Comparison of ENCODE assay signal across 1 cellular context in the genomic region with DNA sequence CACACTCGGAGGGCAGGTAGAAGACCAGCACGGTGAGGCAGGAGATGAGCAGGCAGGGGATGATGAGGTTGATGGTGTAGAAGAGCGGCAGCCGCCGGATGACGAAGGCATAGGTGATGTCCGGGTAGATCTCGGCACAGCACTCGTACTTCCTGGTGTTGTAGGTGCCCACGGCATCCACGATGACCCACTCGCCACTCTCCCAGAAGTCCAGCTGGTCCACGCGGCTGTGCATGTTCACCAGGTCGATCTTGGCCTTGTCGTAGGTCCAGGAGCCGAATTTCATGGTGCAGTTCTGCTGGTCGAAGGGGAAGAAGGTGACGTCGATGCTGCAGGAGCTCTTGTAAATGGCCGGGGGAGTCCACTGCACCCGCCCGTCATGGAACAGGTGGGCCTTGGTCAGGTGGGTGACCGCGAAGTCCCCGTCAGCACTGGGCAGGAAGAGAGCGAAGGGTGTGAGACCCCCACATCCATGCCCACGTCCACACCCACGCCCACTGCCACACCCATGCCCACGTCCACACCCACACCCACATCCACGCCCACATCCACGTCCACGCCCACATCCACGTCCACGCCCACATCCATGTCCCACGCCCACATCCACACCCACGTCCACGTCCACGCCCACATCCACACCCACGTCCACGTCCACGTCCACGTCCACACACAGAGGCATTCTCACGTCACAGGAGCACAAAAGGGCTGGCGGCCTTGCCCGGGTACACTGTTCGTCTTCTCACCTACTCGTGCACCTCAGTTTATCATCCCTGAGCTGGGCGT.
TF ChIP-seq lines count a peak whose summit lies in the region.

No MANE protein-coding gene starts in this region.

TF ChIP-seq in HEK293, 187 proteins besides CTCF, POLR2A, EP300 and RAD21 (continued from another document):
- no peak for TF ChIP-seq PRDM4 (tag by site-specific recombination; IDR thresholded peaks at IDR 0.05)
- TF ChIP-seq ZNF112 (tag by site-specific recombination; IDR thresholded peaks at IDR 0.05) = no peak
- TF ChIP-seq, protein P1, sequence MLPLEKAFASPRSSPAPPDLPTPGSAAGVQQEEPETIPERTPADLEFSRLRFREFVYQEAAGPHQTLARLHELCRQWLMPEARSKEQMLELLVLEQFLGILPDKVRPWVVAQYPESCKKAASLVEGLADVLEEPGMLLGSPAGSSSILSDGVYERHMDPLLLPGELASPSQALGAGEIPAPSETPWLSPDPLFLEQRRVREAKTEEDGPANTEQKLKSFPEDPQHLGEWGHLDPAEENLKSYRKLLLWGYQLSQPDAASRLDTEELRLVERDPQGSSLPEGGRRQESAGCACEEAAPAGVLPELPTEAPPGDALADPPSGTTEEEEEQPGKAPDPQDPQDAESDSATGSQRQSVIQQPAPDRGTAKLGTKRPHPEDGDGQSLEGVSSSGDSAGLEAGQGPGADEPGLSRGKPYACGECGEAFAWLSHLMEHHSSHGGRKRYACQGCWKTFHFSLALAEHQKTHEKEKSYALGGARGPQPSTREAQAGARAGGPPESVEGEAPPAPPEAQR (tag by site-specific recombination; IDR thresholded peaks at IDR 0.05) = no peak
- TF ChIP-seq ZNF214 (tag by site-specific recombination; IDR thresholded peaks at IDR 0.05; ENCODE audit: borderline replicate concordance) = no peak
- TF ChIP-seq ZNF311 (tag by site-specific recombination; IDR thresholded peaks at IDR 0.05; ENCODE audit: borderline replicate concordance) = no peak
- TF ChIP-seq ZNF324 (tag by site-specific recombination; IDR thresholded peaks at IDR 0.05) = no peak
- no peak for TF ChIP-seq ZNF707 (tag by site-specific recombination; IDR thresholded peaks at IDR 0.05)
- TF ChIP-seq KLF9 (tag by site-specific recombination; IDR thresholded peaks at IDR 0.05; ENCODE audit: low read depth) = peak; percentile 80
- no peak for TF ChIP-seq SP7 (tag by site-specific recombination; IDR thresholded peaks at IDR 0.05)
- TF ChIP-seq ZNF610 (tag by site-specific recombination; IDR thresholded peaks at IDR 0.05; ENCODE audit: borderline replicate concordance) = no peak
- no peak for TF ChIP-seq ZNF155 (tag by site-specific recombination; IDR thresholded peaks at IDR 0.05)
- TF ChIP-seq ZFHX2 (tag by site-specific recombination; conservative IDR thresholded peaks at IDR 0.05) = peak; percentile 55
- no peak for TF ChIP-seq YY1 (tag by site-specific recombination; IDR thresholded peaks at IDR 0.05)
- TF ChIP-seq ZNF596 (tag by site-specific recombination; IDR thresholded peaks at IDR 0.05) = no peak
- peak; percentile 55; the same call in 1 of the 2 replicates for TF ChIP-seq EGR2 (tag by site-specific recombination; IDR thresholded peaks at IDR 0.05; ENCODE audit: low read depth)
- TF ChIP-seq, protein P2, sequence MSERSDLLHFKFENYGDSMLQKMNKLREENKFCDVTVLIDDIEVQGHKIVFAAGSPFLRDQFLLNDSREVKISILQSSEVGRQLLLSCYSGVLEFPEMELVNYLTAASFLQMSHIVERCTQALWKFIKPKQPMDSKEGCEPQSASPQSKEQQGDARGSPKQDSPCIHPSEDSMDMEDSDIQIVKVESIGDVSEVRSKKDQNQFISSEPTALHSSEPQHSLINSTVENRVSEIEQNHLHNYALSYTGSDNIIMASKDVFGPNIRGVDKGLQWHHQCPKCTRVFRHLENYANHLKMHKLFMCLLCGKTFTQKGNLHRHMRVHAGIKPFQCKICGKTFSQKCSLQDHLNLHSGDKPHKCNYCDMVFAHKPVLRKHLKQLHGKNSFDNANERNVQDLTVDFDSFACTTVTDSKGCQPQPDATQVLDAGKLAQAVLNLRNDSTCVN (tag by site-specific recombination; optimal IDR thresholded peaks at IDR 0.05) = peak; percentile 5
- TF ChIP-seq KLF8 (tag by site-specific recombination; IDR thresholded peaks at IDR 0.05) = peak; percentile 99
